Comparison of ENCODE assay signal across 9 cellular contexts in genomic region chr5:94969174-94969573, GRCh38.
DNase-seq lines count a peak whose midpoint lies in the region; ATAC-seq, FAIRE-seq and TF ChIP-seq lines count a peak whose summit lies in the region.
"Had no signal": no experiment of that assay in that cellular context is flagged by ENCODE, and none has a peak within 500 bp of the region (broad histone marks: within the 10 kb centered on the region; RNA-seq: fewer than 3 reads in every experiment).

No MANE protein-coding gene starts in this region.

- no peaks in the 10 kb centered on the region for H3K36me3 Mint-ChIP-seq in natural killer cell

- H3K79me2 ChIP-seq in HepG2 (ENCODE audit: insufficient read depth, low read length) = no peaks in the 10 kb centered on the region

- BruUV-seq in HepG2 (replicated peaks; lab: Mats Ljungman, UMichigan) = no TSS peak

- TF ChIP-seq RAD21 in HepG2 (CRISPR knock-in tag; IDR thresholded peaks at IDR 0.05) = no peak

- no peaks in the 10 kb centered on the region for H3K36me3 ChIP-seq in HepG2 (replicated peaks in 1 of 2; ENCODE audit: control insufficient read depth in 1 of 2, insufficient read depth in 2 of 2, low read length in 2 of 2)

- no peak overlapping the region for H2AFZ ChIP-seq in HepG2 (ENCODE audit: low read length)

- CTCF ChIA-PET in HepG2 (lab: Yijun Ruan, JAX; ENCODE audit: low intra/inter-chr PET ratio, low total read pairs) = interaction anchor here (0.8 kb wide), 1 partner anchor 292 kb away, joined by 3 read pairs; no protein-coding TSS in a partner anchor

- peak; percentile 55 for ATAC-seq in HG02981 (IDR thresholded peaks at IDR 0.05; ENCODE audit: unreplicated experiment)
- ATAC-seq in HepG2 = no peak
- no peak for ATAC-seq in natural killer cell

- no peaks in the 10 kb centered on the region for H3K4me1 ChIP-seq in HepG2 (ENCODE audit: insufficient read depth, low read length)

- WGBS in HepG2 (ENCODE audit: low lambda C conversion rate) = 9% methylated on average over 3 of the region's 3 CpGs

- TF ChIP-seq EP300 in HepG2 (IDR thresholded peaks at IDR 0.05; ENCODE audit: low read depth in 2 of 2, low read length in 2 of 2) (no peak), HepG2 (CRISPR knock-in tag; IDR thresholded peaks at IDR 0.05; ENCODE audit: borderline replicate concordance) (no peak)

- H4K20me1 ChIP-seq in HepG2 (ENCODE audit: insufficient read depth, low read length) = no peaks in the 10 kb centered on the region

- no peaks in the 10 kb centered on the region for H3K9me3 ChIP-seq in HepG2 (ENCODE audit: low read length)

- no peaks in the 10 kb centered on the region for H3K9me3 Mint-ChIP-seq in natural killer cell

- TF ChIP-seq POLR2A in HepG2 (IDR thresholded peaks at IDR 0.05; ENCODE audit: insufficient read depth in 1 of 2, low read depth in 2 of 2, low read length in 2 of 2) = no peak

- no peak overlapping the region for H3K4me2 ChIP-seq in HepG2 (ENCODE audit: low read depth, low read length)

- H3K27ac Mint-ChIP-seq in natural killer cell = no peak overlapping the region

- DNase-seq in SK-MEL-5 (ENCODE audit: low read depth, low spot score) = peak; percentile 46
- DNase-seq in HepG2 (ENCODE audit: low spot score) = no peak
- no peak for DNase-seq in activated CD8-positive, alpha-beta memory T cell treated with anti-CD3 and anti-CD28 coated beads, Interleukin-2, amount 50 U/mL, for 48 hours
- no peak for DNase-seq in NCI-H1436 (lab: John Stamatoyannopoulos, UW)
- no peak for DNase-seq in natural killer cell
- DNase-seq in NCI-H526 treated with DMSO at 0.1 percent for 48 hours (lab: John Stamatoyannopoulos, UW) = no peak
- DNase-seq: GOT3 had no signal

- no peak overlapping the region for H3K4me3 ChIP-seq in HepG2 (replicated peaks in 1 of 3; ENCODE audit: insufficient read depth in 1 of 3, low read depth in 2 of 3, low read length in 3 of 3)

- no peak overlapping the region for H3K9ac ChIP-seq in HepG2 (ENCODE audit: insufficient read depth, low read depth, low read length)

- FAIRE-seq in HepG2 (lab: Jason Lieb, UNC) = no peak

- H3K4me3 Mint-ChIP-seq in natural killer cell = no peak overlapping the region

- intact Hi-C loops in HepG2 (cut with micrococcal nuclease; ENCODE audit: unreplicated experiment) (loop anchor here (10.0 kb wide), 1 partner anchor 876 kb away; no protein-coding TSS in a partner anchor), natural killer cell (cut with micrococcal nuclease) (loop anchor here (2.0 to 10.0 kb wide), 2 partner anchors 268 to 296 kb away; no protein-coding TSS in a partner anchor)

- TF ChIP-seq CTCF in GM12872 (IDR thresholded peaks at IDR 0.05; ENCODE audit: insufficient read depth, low read depth, low read length) = peak; percentile 41; the same call in 2 of the 3 replicates
- TF ChIP-seq CTCF in HepG2 (CRISPR knock-in tag; IDR thresholded peaks at IDR 0.05) = peak; percentile 24; the same call in 1 of the 2 replicates
- no peak for TF ChIP-seq CTCF in natural killer cell (IDR thresholded peaks at IDR 0.05)

- no peaks in the 10 kb centered on the region for H3K27me3 Mint-ChIP-seq in natural killer cell (ENCODE audit: low read depth in 2 of 2)

- in situ Hi-C loops in SK-MEL-5 (cut with HindIII; ENCODE audit: low pct_unique_long_range_greater_than_20kb, low sequenced_read_pairs) (no loop called here), HepG2 (cut with HindIII; ENCODE audit: extremely low pct_ligation_motif_present, low pct_unique_long_range_greater_than_20kb) (loop anchor here (5.0 kb wide), 1 partner anchor 293 kb away; no protein-coding TSS in a partner anchor)

- POLR2A ChIA-PET in HepG2 (lab: Yijun Ruan, JAX) = no interaction called here

- no peak overlapping the region for H3K27ac ChIP-seq in HepG2 (ENCODE audit: extremely low read length, insufficient read depth, low read length)

- H3K4me1 Mint-ChIP-seq in natural killer cell = no peaks in the 10 kb centered on the region

- H3K27me3 ChIP-seq in HepG2 (ENCODE audit: control insufficient read depth in 1 of 2, insufficient read depth in 2 of 2, low read length in 2 of 2) = no peaks in the 10 kb centered on the region

TF ChIP-seq in HepG2, 621 proteins besides CTCF, POLR2A, EP300 and RAD21:
- TF ChIP-seq ATM (IDR thresholded peaks at IDR 0.05; ENCODE audit: borderline replicate concordance) (no peak), KDM1A (CRISPR knock-in tag; IDR thresholded peaks at IDR 0.05) (no peak), ZNF639 (CRISPR knock-in tag; conservative IDR thresholded peaks at IDR 0.05) (no peak), SIN3B (IDR thresholded peaks at IDR 0.05; ENCODE audit: low read length) (no peak), ARID4A (CRISPR knock-in tag; IDR thresholded peaks at IDR 0.05; ENCODE audit: borderline replicate concordance) (no peak), LBX2 (CRISPR knock-in tag; IDR thresholded peaks at IDR 0.05; ENCODE audit: borderline replicate concordance) (no peak), ZBTB34 (CRISPR knock-in tag; IDR thresholded peaks at IDR 0.05) (no peak), ZNF598 (CRISPR knock-in tag; IDR thresholded peaks at IDR 0.05; ENCODE audit: borderline replicate concordance) (no peak), YEATS2 (CRISPR knock-in tag; IDR thresholded peaks at IDR 0.05; ENCODE audit: borderline replicate concordance) (no peak), GPN1 (CRISPR knock-in tag; IDR thresholded peaks at IDR 0.05; ENCODE audit: borderline replicate concordance) (no peak), ZNF326 (CRISPR knock-in tag; IDR thresholded peaks at IDR 0.05; ENCODE audit: borderline replicate concordance) (no peak), BCL6 (CRISPR knock-in tag; IDR thresholded peaks at IDR 0.05) (no peak), SIX1 (CRISPR knock-in tag; IDR thresholded peaks at IDR 0.05; ENCODE audit: borderline replicate concordance) (no peak), ZNF775 (CRISPR knock-in tag; IDR thresholded peaks at IDR 0.05; ENCODE audit: borderline replicate concordance) (no peak), SRF (IDR thresholded peaks at IDR 0.05; ENCODE audit: low read depth, low read length) (no peak), ZNF547 (CRISPR knock-in tag; IDR thresholded peaks at IDR 0.05) (no peak)
